In genomic region chr22:36330127-36330526, GRCh38 we compare ENCODE assay signal across 9 cellular contexts. TPM values are rescaled to one million over a fixed set of nuclear protein-coding genes. Genes with fewer than 3 reads are reported as not detected.
DNase-seq lines count a peak whose midpoint lies in the region; ATAC-seq and TF ChIP-seq lines count a peak whose summit lies in the region.
"Had no signal": no experiment of that assay in that cellular context is flagged by ENCODE, and none has a peak within 500 bp of the region (broad histone marks: within the 10 kb centered on the region; RNA-seq: fewer than 3 reads in every experiment).

No MANE protein-coding gene starts in this region.

- H3K4me1 ChIP-seq in heart right ventricle (peaks cover 88 to 100% (median 100%) of the 10 kb centered on the region in 9 donors), vagina (peaks cover 99% of the 10 kb centered on the region)
- peaks cover 74 to 79% of the 10 kb centered on the region in 2 donors for H3K4me1 ChIP-seq in naive thymus-derived CD4-positive, alpha-beta T cell (ENCODE audit: control insufficient read depth in 2 of 2, insufficient read depth in 2 of 2, low read length in 2 of 2)

- no peak for ATAC-seq in heart right ventricle
- ATAC-seq in Right ventricle myocardium inferior, result no peak
- ATAC-seq in naive thymus-derived CD4-positive, alpha-beta T cell, result no peak
- ATAC-seq in HG03457 (IDR thresholded peaks at IDR 0.05; ENCODE audit: unreplicated experiment), result no peak

- H3K27ac ChIP-seq in heart right ventricle (peak overlapping the region; percentile 84 to 98 (median 96)), vagina (peak overlapping the region; percentile 97)
- H3K27ac ChIP-seq in naive thymus-derived CD4-positive, alpha-beta T cell (ENCODE audit: low read depth, low read length), result peak overlapping the region; percentile 82

- POLR2A ChIA-PET in naive thymus-derived CD4-positive, alpha-beta T cell (lab: Charles Lee), result interaction anchor here (1.2 to 1.9 kb wide), 6 partner anchors 10 to 136 kb away, joined by 3 to 7 read pairs (median 4); partner anchors contain the start of gene MYH9

- H3K27me3 Mint-ChIP-seq in chondrocyte (ENCODE audit: low read depth), result no peaks in the 10 kb centered on the region
- H3K27me3 Mint-ChIP-seq in naive thymus-derived CD4-positive, alpha-beta T cell, result no peaks in the 10 kb centered on the region

- H3K27ac Mint-ChIP-seq in chondrocyte (ENCODE audit: unreplicated experiment), result peak overlapping the region; percentile 98
- peak overlapping the region; percentile 96 to 100 (median 99) for H3K27ac Mint-ChIP-seq in naive thymus-derived CD4-positive, alpha-beta T cell

- H3K4me3 ChIP-seq in heart right ventricle (peak overlapping the region in 5 of 10 donors; percentile 6 to 23 (median 13)), vagina (peak overlapping the region in 1 of 2 donors; percentile 17)
- peak overlapping the region; percentile 57 for H3K4me3 ChIP-seq in naive thymus-derived CD4-positive, alpha-beta T cell (ENCODE audit: low read length)

- H3K36me3 Mint-ChIP-seq in chondrocyte (ENCODE audit: low read depth), result peaks cover 55% of the 10 kb centered on the region
- peaks cover 6 to 71% (median 48%) of the 10 kb centered on the region in 5 donors for H3K36me3 Mint-ChIP-seq in naive thymus-derived CD4-positive, alpha-beta T cell

- no peaks in the 10 kb centered on the region for H3K9me3 ChIP-seq in heart right ventricle
- no peaks in the 10 kb centered on the region for H3K9me3 ChIP-seq in naive thymus-derived CD4-positive, alpha-beta T cell (ENCODE audit: control insufficient read depth in 2 of 3, low read length in 3 of 3)
- no peaks in the 10 kb centered on the region for H3K9me3 ChIP-seq in vagina

- no peaks in the 10 kb centered on the region for H3K9me3 Mint-ChIP-seq in chondrocyte (ENCODE audit: low read depth)
- peaks cover 0 to 3% (median 0%) of the 10 kb centered on the region in 11 donors for H3K9me3 Mint-ChIP-seq in naive thymus-derived CD4-positive, alpha-beta T cell

- TF ChIP-seq POLR2A in vagina (IDR thresholded peaks at IDR 0.05), result no peak

- no peak for DNase-seq in heart right ventricle
- no peak for DNase-seq in Right ventricle myocardium inferior (ENCODE audit: missing footprints)
- no peak for DNase-seq in chondrocyte (ENCODE audit: low spot score)
- no peak for DNase-seq in naive thymus-derived CD4-positive, alpha-beta T cell
- no peak for DNase-seq in vagina (ENCODE audit: extremely low spot score in 2 of 2)
- no peak for DNase-seq in Kasumi-1 (lab: John Stamatoyannopoulos, UW)
- DNase-seq in Ammon's horn (ENCODE audit: low spot score), result no peak
- DNase-seq: COR-L47 had no signal

- H3K4me1 Mint-ChIP-seq in chondrocyte (ENCODE audit: low read depth), result peaks cover 100% of the 10 kb centered on the region
- H3K4me1 Mint-ChIP-seq in naive thymus-derived CD4-positive, alpha-beta T cell, result peaks cover 74 to 93% (median 90%) of the 10 kb centered on the region in 7 donors

- TF ChIP-seq CTCF in heart right ventricle (IDR thresholded peaks at IDR 0.05), result no peak
- no peak for TF ChIP-seq CTCF in chondrocyte (IDR thresholded peaks at IDR 0.05)
- no peak for TF ChIP-seq CTCF in vagina (IDR thresholded peaks at IDR 0.05)

- H3K36me3 ChIP-seq in heart right ventricle (peaks cover 0 to 92% (median 23%) of the 10 kb centered on the region in 9 donors), vagina (peaks cover 0 to 17% of the 10 kb centered on the region in 2 donors)
- peaks cover 17 to 48% (median 22%) of the 10 kb centered on the region in 3 experiments for H3K36me3 ChIP-seq in naive thymus-derived CD4-positive, alpha-beta T cell (ENCODE audit: control insufficient read depth in 2 of 3, insufficient read depth in 3 of 3, low read length in 3 of 3)

- intact Hi-C loops in heart right ventricle (cut with DNase I), result loop anchor here in 5 of 10 donors (2.0 to 5.0 kb wide), 6 partner anchors 37 to 135 kb away; partner anchors contain the start of gene MYH9 (in 2 of the 5)
- intact Hi-C loops in Right ventricle myocardium inferior (cut with DNase I), result no loop called here
- intact Hi-C loops in naive thymus-derived CD4-positive, alpha-beta T cell (cut with micrococcal nuclease), result loop anchor here in 1 of 2 donors (2.0 kb wide), 1 partner anchor 141 kb away; no protein-coding TSS in a partner anchor
- intact Hi-C loops in vagina (cut with DNase I), result loop anchor here (5.0 kb wide), 1 partner anchor 37 kb away; no protein-coding TSS in a partner anchor

- 56 to 64% methylated on average over 9 of the region's 9 CpGs for WGBS in heart right ventricle, 2 donors

- CTCF ChIA-PET in naive thymus-derived CD4-positive, alpha-beta T cell (lab: Charles Lee), result no interaction called here

- peak overlapping the region; percentile 52 for H3K4me3 Mint-ChIP-seq in chondrocyte (ENCODE audit: unreplicated experiment)
- peak overlapping the region; percentile 83 to 95 (median 92) for H3K4me3 Mint-ChIP-seq in naive thymus-derived CD4-positive, alpha-beta T cell

- H3K27me3 ChIP-seq in heart right ventricle, result no peaks in the 10 kb centered on the region
- no peaks in the 10 kb centered on the region for H3K27me3 ChIP-seq in naive thymus-derived CD4-positive, alpha-beta T cell (ENCODE audit: control insufficient read depth in 2 of 2, insufficient read depth in 2 of 2, low read length in 2 of 2)
- H3K27me3 ChIP-seq in vagina, result no peaks in the 10 kb centered on the region

RNA-seq across cellular contexts. Expression of gene MYH9, which starts 57.6 kb away (rescaled TPM):
- 100 to 1,000 TPM; 132 to 345 (median 189) TPM for total RNA-seq in heart right ventricle
- polyA plus RNA-seq in heart right ventricle, result 100 to 1,000 TPM; 134 to 243 TPM
- total RNA-seq in Right ventricle myocardium inferior, result 180 TPM
- total RNA-seq in chondrocyte, result 1,046 to 1,908 TPM (median 1,853 TPM) in 3 replicates
- 100 to 1,000 TPM; 650 to 900 (median 803) TPM for total RNA-seq in naive thymus-derived CD4-positive, alpha-beta T cell
- polyA plus RNA-seq in naive thymus-derived CD4-positive, alpha-beta T cell, result 100 to 1,000 TPM in 1 of 2 donors, 10 to 100 TPM in 1; 95.5 to 501 TPM
- 333 TPM for total RNA-seq in vagina
